In the genomic region with DNA sequence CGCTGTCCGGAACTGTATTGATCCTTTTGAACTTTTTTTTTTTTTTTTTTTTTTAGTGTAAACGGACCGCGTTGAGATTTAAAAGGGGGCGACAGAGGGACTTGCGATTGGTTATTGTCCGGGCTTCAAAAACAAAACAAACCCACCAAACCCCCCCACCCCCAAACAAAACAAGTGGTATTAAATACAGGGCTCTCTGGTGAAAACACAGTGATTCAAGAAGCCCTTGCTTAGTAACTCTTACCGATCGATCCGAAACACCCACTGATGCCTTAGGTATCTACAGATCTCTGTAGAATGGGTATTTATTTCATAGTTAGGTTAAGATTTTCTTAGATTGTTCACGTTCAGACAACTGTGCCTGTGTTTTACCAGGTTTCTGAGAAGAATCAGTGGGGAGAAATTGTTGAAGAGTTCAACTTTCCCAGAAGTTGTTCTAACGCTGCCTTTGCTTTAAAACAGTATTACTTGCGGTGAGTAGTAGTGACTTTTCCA, we compare ENCODE assay signal across 8 cellular contexts. TPM values are rescaled to one million over a fixed set of nuclear protein-coding genes. Genes with fewer than 3 reads are reported as not detected.
DNase-seq lines count a peak whose midpoint lies in the region; ATAC-seq and TF ChIP-seq lines count a peak whose summit lies in the region.

No MANE protein-coding gene starts in this region.

- ATAC-seq in HG02852 (IDR thresholded peaks at IDR 0.05; ENCODE audit: unreplicated experiment), result no peak

- peak overlapping the region; percentile 97 for H3K9ac ChIP-seq in muscle layer of colon (ENCODE audit: low read length)

- H3K9me3 ChIP-seq in SJCRH30 (replicated peaks) (no peaks in the 10 kb centered on the region), muscle layer of colon (ENCODE audit: low read length) (no peaks in the 10 kb centered on the region), vagina (no peaks in the 10 kb centered on the region)

- H3K27ac ChIP-seq in SJCRH30, result peak overlapping the region; percentile 69
- peak overlapping the region; percentile 81 to 100 (median 97) for H3K27ac ChIP-seq in dorsolateral prefrontal cortex
- H3K27ac ChIP-seq in muscle layer of colon (ENCODE audit: low read depth, low read length), result peak overlapping the region; percentile 94
- peak overlapping the region; percentile 100 for H3K27ac ChIP-seq in vagina

- H3K36me3 ChIP-seq in H7 (replicated peaks; ENCODE audit: control insufficient read depth, insufficient read depth, low read length) (no peaks in the 10 kb centered on the region; the same call in 1 of the 2 replicates), SJCRH30 (peaks cover 31% of the 10 kb centered on the region), muscle layer of colon (ENCODE audit: insufficient read depth, low read length) (no peaks in the 10 kb centered on the region), vagina (no peaks in the 10 kb centered on the region)

- H3K4me3 ChIP-seq in H7 (ENCODE audit: insufficient read depth, low read depth, low read length) (peak overlapping the region; percentile 90), SJCRH30 (peak overlapping the region; percentile 82), dorsolateral prefrontal cortex (peak overlapping the region; percentile 57 to 97 (median 87)), muscle layer of colon (ENCODE audit: low read depth in 1 of 2, low read length in 2 of 2) (peak overlapping the region; percentile 71 to 82), vagina (peak overlapping the region; percentile 67 to 86)

- H3K27me3 ChIP-seq in H7 (ENCODE audit: control insufficient read depth, insufficient read depth, low read length) (no peaks in the 10 kb centered on the region), SJCRH30 (no peaks in the 10 kb centered on the region), dorsolateral prefrontal cortex (no peaks in the 10 kb centered on the region), muscle layer of colon (ENCODE audit: control insufficient read depth in 1 of 2, insufficient read depth in 2 of 2, low read length in 2 of 2) (no peaks in the 10 kb centered on the region), vagina (no peaks in the 10 kb centered on the region)

- no peak for TF ChIP-seq POLR2A in vagina (IDR thresholded peaks at IDR 0.05)

- intact Hi-C loops in dorsolateral prefrontal cortex (cut with DNase I) (no loop called here), vagina (cut with DNase I) (no loop called here)

- H3K4me1 ChIP-seq in SJCRH30, result peaks cover 15% of the 10 kb centered on the region
- H3K4me1 ChIP-seq in muscle layer of colon (ENCODE audit: insufficient read depth, low read length), result peaks cover 24% of the 10 kb centered on the region
- H3K4me1 ChIP-seq in vagina, result peaks cover 43% of the 10 kb centered on the region

- DNase-seq in AG08395 (ENCODE audit: low spot score) (peak; percentile 6), H7 (no peak), SJCRH30 (peak in 1 of 2 experiments; percentile 35), dorsolateral prefrontal cortex (no peak), vagina (ENCODE audit: extremely low spot score in 2 of 2) (no peak), amniotic stem cell (lab: John Stamatoyannopoulos, UW) (no peak)

- TF ChIP-seq CTCF in dorsolateral prefrontal cortex (IDR thresholded peaks at IDR 0.05 in 54 of 56, conservative IDR thresholded peaks at IDR 0.05 in 2 of 56; ENCODE audit: low read depth in 1 of 56, partially characterized antibody in 56 of 56), result peak in 3 of 56 donors; percentile 4 to 15 (median 11)
- no peak for TF ChIP-seq CTCF in vagina (IDR thresholded peaks at IDR 0.05)

RNA-seq across cellular contexts. Expression of a gene that starts 1.4 kb away (rescaled TPM):
- 20.4 and 32.3 TPM in 2 replicates for total RNA-seq in H7 (2014; rRNA removed; shearing (Covaris generic))
- total RNA-seq in SJCRH30 (2014; rRNA removed; shearing (Covaris generic)), result 59.6 and 64.9 TPM in 2 replicates
- total RNA-seq in dorsolateral prefrontal cortex (10 to 100 TPM; 18.3 to 54.8 (median 27.6) TPM), vagina (39.0 TPM)
